7 cellular contexts compared by ENCODE assay signal in the genomic region with DNA sequence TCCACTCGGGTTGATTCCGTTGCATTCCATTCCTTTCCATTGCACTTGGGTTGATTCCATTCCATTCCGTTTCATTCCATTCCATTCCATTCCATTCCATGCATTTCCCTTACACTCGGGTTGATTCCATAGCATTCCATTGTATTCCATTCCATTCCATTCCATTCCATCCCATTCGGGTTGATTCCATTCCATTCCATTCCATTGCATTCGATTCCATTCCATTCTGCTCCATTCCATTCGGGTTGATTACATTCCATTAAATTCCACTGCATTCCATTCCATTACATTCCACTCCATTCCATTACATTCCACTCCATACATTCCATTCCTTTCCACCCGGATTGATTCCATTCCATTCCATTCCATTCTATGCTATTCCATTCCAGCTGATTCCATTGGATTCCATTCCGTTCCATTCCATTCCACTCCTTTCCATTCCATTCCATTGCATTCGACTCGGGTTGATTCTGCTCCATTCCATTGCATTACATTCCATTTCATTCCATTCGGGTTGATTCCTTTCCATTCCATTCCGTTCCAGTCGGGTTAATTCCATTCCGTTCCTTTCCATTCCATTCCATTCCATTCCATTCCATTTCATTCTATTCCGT.
DNase-seq lines count a peak whose midpoint lies in the region; FAIRE-seq and TF ChIP-seq lines count a peak whose summit lies in the region.
"Not testable (repeated sequence)": the region's sequence is repeated elsewhere in the genome, so short reads cannot be mapped to it uniquely, and the experiment has no call there.

No MANE protein-coding gene starts in this region.

- H3K4me3 ChIP-seq in HUES48 (ENCODE audit: low read depth, low read length), result peak overlapping the region; percentile 19
- not testable (repeated sequence) for H3K4me3 ChIP-seq in bronchial epithelial cell (ENCODE audit: low read depth, low read length); epithelial cell of esophagus (ENCODE audit: low read length); hepatocyte

- not testable (repeated sequence) for TF ChIP-seq CTCF in bronchial epithelial cell (IDR thresholded peaks at IDR 0.05; ENCODE audit: insufficient read depth, low read length, severe bottlenecking); epithelial cell of esophagus (IDR thresholded peaks at IDR 0.05; ENCODE audit: insufficient read depth, low read depth, low read length, missing control alignments); hepatocyte (IDR thresholded peaks at IDR 0.05; ENCODE audit: poor library complexity)

- H3K27ac ChIP-seq in HUES48 (ENCODE audit: low read depth, low read length); hepatocyte: not testable (repeated sequence)

- H3K9me3 ChIP-seq in HUES48 (ENCODE audit: control insufficient read depth, insufficient read depth, low read length), result peaks cover 70% of the 10 kb centered on the region
- peaks cover 19% of the 10 kb centered on the region for H3K9me3 ChIP-seq in hepatocyte (ENCODE audit: low read depth)

- not testable (repeated sequence) for FAIRE-seq in bronchial epithelial cell (lab: Jason Lieb, UNC)

- not testable (repeated sequence) for H3K36me3 ChIP-seq in HUES48 (ENCODE audit: control insufficient read depth, insufficient read depth, low read length); bronchial epithelial cell (ENCODE audit: control insufficient read depth, insufficient read depth, low read length); hepatocyte (replicated peaks; ENCODE audit: insufficient read depth, low read depth)

- DNase-seq in NAMALWA (ENCODE audit: low spot score), result peak; percentile 20
- DNase-seq in bronchial epithelial cell (ENCODE audit: low read depth), result peak; percentile 49
- DNase-seq in epithelial cell of esophagus (ENCODE audit: low read depth), result peak; percentile 52
- peak; percentile 67 for DNase-seq in hepatocyte (ENCODE audit: low spot score)
- DNase-seq in lung microvascular endothelial cell (ENCODE audit: low read depth in 2 of 2), result peak; percentile 22 to 43
- DNase-seq in pons (ENCODE audit: low spot score), result peak; percentile 53

- H3K27me3 ChIP-seq in HUES48 (ENCODE audit: control insufficient read depth, insufficient read depth, low read length); bronchial epithelial cell (ENCODE audit: control insufficient read depth, insufficient read depth, low read length); hepatocyte: not testable (repeated sequence)

- not testable (repeated sequence) for H3K9me2 ChIP-seq in hepatocyte (replicated peaks; ENCODE audit: insufficient read depth)

- 60% methylated on average over 16 of the region's 16 CpGs for WGBS in hepatocyte (ENCODE audit: low lambda C conversion rate, missing lambda C conversion rate)

- H3K9ac ChIP-seq in HUES48 (ENCODE audit: low read depth, low read length), result not testable (repeated sequence)

- not testable (repeated sequence) for H2AFZ ChIP-seq in hepatocyte

- not testable (repeated sequence) for H3K4me2 ChIP-seq in hepatocyte

- not testable (repeated sequence) for H3K79me2 ChIP-seq in hepatocyte

- H4K20me1 ChIP-seq in hepatocyte (ENCODE audit: insufficient read depth, poor library complexity, severe bottlenecking), result not testable (repeated sequence)

- not testable (repeated sequence) for H3K4me1 ChIP-seq in HUES48 (ENCODE audit: control insufficient read depth, insufficient read depth, low read length); hepatocyte (ENCODE audit: insufficient read depth)
